In the genomic region with DNA sequence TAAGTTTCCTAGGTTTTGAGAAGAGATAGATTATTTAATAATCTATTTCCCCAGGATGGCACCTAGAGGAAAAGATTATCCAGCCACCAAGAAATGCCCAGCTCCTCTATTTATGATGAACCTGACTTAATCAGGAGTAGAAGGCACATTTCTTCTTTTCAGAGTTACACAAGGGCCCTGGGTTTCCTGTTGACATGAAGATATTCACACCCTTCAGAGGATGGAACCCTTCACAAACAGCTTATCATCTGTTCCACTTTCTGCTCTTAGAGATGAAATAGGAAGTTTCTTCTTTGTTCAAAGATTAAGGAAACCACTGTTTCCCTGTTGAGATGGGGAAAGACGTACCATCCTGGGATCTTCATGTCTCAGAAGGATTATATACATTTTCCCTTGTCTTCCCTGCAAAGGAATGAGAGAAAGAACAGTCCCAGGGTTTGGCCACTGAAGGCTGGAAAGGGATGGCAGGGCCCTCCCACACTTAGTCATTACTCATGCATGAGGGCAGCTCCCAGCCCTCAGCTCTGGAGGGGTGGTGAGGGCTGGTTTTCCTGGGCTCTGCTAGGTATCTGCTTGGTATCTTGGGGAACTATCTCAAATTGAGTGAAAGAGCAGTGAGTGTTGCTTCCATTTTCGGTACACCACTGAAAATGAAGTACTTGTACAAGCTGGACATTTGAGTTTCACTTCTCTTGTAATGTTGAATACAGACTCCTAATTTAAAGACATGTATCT, we compare ENCODE assay signal across 8 cellular contexts.
DNase-seq lines count a peak whose midpoint lies in the region; ATAC-seq and TF ChIP-seq lines count a peak whose summit lies in the region.

No MANE protein-coding gene starts in this region.

- TF ChIP-seq POLR2A in tibial nerve (IDR thresholded peaks at IDR 0.05) = no peak

- TF ChIP-seq CTCF in epithelial cell of esophagus (IDR thresholded peaks at IDR 0.05; ENCODE audit: insufficient read depth, low read depth, low read length, missing control alignments) = no peak
- no peak for TF ChIP-seq CTCF in nephron progenitor cell (IDR thresholded peaks at IDR 0.05)
- no peak for TF ChIP-seq CTCF in tibial nerve (IDR thresholded peaks at IDR 0.05)

- no peak overlapping the region for H3K27ac ChIP-seq in tibial nerve

- TF ChIP-seq EP300 in tibial nerve (IDR thresholded peaks at IDR 0.05) = no peak

- peaks cover 6% of the 10 kb centered on the region for H3K4me1 Mint-ChIP-seq in nephron progenitor cell

- peak; percentile 82 for ATAC-seq in GM21390 (IDR thresholded peaks at IDR 0.05; ENCODE audit: unreplicated experiment)

- peaks cover 0 to 7% (median 2%) of the 10 kb centered on the region in 4 donors for H3K9me3 ChIP-seq in tibial nerve

- H3K27me3 ChIP-seq in tibial nerve = no peaks in the 10 kb centered on the region

- WGBS in tibial nerve, 2 donors = 70 to 76% methylated on average over 2 of the region's 2 CpGs

- H3K27ac Mint-ChIP-seq in nephron progenitor cell = no peak overlapping the region

- H3K4me3 ChIP-seq in epithelial cell of esophagus (ENCODE audit: low read length) (no peak overlapping the region), tibial nerve (no peak overlapping the region)

- no peaks in the 10 kb centered on the region for H3K4me1 ChIP-seq in tibial nerve

- H3K27me3 Mint-ChIP-seq in nephron progenitor cell (ENCODE audit: low read depth, poor library complexity) = peaks cover 7% of the 10 kb centered on the region

- DNase-seq in EH (ENCODE audit: low read depth) (peak; percentile 46), HT1080 (ENCODE audit: low read depth) (peak; percentile 50), epithelial cell of esophagus (ENCODE audit: low read depth) (peak; percentile 50), nephron progenitor cell (no peak), DMS53 treated with DMSO at 0.1 percent for 48 hours (lab: John Stamatoyannopoulos, UW; ENCODE audit: unreplicated experiment) (no peak), tibial nerve (ENCODE audit: low spot score in 2 of 2) (no peak), NCI-H146 treated with DMSO at 0.1 percent for 48 hours (lab: John Stamatoyannopoulos, UW; ENCODE audit: unreplicated experiment) (no peak)

- H3K9me3 Mint-ChIP-seq in nephron progenitor cell = peaks cover 11% of the 10 kb centered on the region

- no peak overlapping the region for H3K4me3 Mint-ChIP-seq in nephron progenitor cell

- no peaks in the 10 kb centered on the region for H3K36me3 Mint-ChIP-seq in nephron progenitor cell (ENCODE audit: low read depth)

- no peaks in the 10 kb centered on the region for H3K36me3 ChIP-seq in tibial nerve

Comparison
In these comparisons a context has a peak if more than half of its experiments do, and no peak if none do; other contexts are left out.
1. DNase-seq: peak in EH (single experiment), HT1080 (single experiment) and epithelial cell of esophagus (single experiment); none in nephron progenitor cell (single experiment), DMS53 treated with DMSO at 0.1 percent for 48 hours (single experiment), tibial nerve (0 of 2) and NCI-H146 treated with DMSO at 0.1 percent for 48 hours (single experiment).